Comparison of ENCODE assay signal across 24 cellular contexts in the genomic region with DNA sequence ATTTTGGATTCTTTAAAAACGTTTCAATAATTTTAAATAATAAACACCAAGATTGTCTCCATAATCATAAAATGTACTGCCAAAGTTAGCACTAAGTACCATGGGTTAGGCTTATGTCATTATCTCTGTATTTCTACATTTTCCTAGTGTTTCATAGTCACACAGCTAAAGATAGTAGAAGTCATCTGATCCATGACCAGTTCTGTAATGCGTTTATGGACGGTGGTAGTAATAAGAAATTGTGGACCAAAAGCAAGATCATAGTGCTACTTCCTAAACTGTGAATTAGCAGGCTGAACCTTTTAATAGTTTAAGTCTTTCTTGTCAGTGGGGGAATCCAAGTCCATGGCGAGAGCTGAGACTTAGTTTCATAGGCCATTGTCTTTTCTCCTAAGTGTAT.
A peak's percentile ranks its signal among the peaks of the same experiment; 100 is the strongest.
DNase-seq lines count a peak whose midpoint lies in the region; ATAC-seq and TF ChIP-seq lines count a peak whose summit lies in the region.
"Had no signal": no experiment of that assay in that cellular context is flagged by ENCODE, and none has a peak within 500 bp of the region (broad histone marks: within the 10 kb centered on the region; RNA-seq: fewer than 3 reads in every experiment).

No MANE protein-coding gene starts in this region.

- no peaks in the 10 kb centered on the region for H4K20me1 ChIP-seq in smooth muscle cell (ENCODE audit: low read depth)

- H3K4me1 ChIP-seq in muscle layer of colon (ENCODE audit: insufficient read depth, low read length) (peaks cover 53% of the 10 kb centered on the region), smooth muscle cell (ENCODE audit: low read depth) (peaks cover 18% of the 10 kb centered on the region)
- H3K4me1 ChIP-seq in CD4-positive, alpha-beta memory T cell (ENCODE audit: insufficient read depth, low read length) = no peaks in the 10 kb centered on the region

- H3K4me3 ChIP-seq in muscle layer of colon (ENCODE audit: low read depth in 1 of 2, low read length in 2 of 2) (no peak overlapping the region), smooth muscle cell (no peak overlapping the region)
- no peak overlapping the region for H3K4me3 ChIP-seq in CD4-positive, alpha-beta memory T cell (ENCODE audit: low read length in 2 of 2)

- no peak overlapping the region for H3K4me3 Mint-ChIP-seq in chondrocyte (ENCODE audit: unreplicated experiment)
- H3K4me3 Mint-ChIP-seq in CD4-positive, alpha-beta memory T cell = no peak overlapping the region
- H3K4me3 Mint-ChIP-seq: activated CD8-positive, alpha-beta T cell treated with anti-CD3 and anti-CD28 coated beads for 36 hours; activated naive CD8-positive, alpha-beta T cell; effector memory CD8-positive, alpha-beta T cell; type B pancreatic cell had no signal

- ATAC-seq in SK-N-SH treated with all-trans-retinoic acid at 6 μM for 48 hours = no peak
- ATAC-seq: activated CD8-positive, alpha-beta T cell treated with anti-CD3 and anti-CD28 coated beads for 36 hours; effector memory CD8-positive, alpha-beta T cell; esophagus mucosa; HepG2 had no signal

- H3K36me3 Mint-ChIP-seq in chondrocyte (ENCODE audit: low read depth) = no peaks in the 10 kb centered on the region
- H3K36me3 Mint-ChIP-seq in CD4-positive, alpha-beta memory T cell = no peaks in the 10 kb centered on the region
- H3K36me3 Mint-ChIP-seq: type B pancreatic cell had no signal

- POLR2A ChIA-PET in CD4-positive, alpha-beta memory T cell (lab: Charles Lee; ENCODE audit: partially characterized antibody) = no interaction called here
- POLR2A ChIA-PET in RWPE1 (lab: Yijun Ruan, JAX; ENCODE audit: low non-redundant PET) = no interaction called here

- H3F3A ChIP-seq in smooth muscle cell (ENCODE audit: low read depth) = peaks cover 24% of the 10 kb centered on the region

- DNase-seq in chondrocyte (ENCODE audit: low spot score) (no peak), smooth muscle cell (lab: John Stamatoyannopoulos, UW; ENCODE audit: unreplicated experiment) (no peak), RWPE1 (ENCODE audit: low spot score) (no peak), T-helper 1 cell (no peak)
- DNase-seq in CD4-positive, alpha-beta memory T cell = no peak
- no peak for DNase-seq in activated CD4-positive, alpha-beta T cell treated with anti-CD3 and anti-CD28 coated beads for 1 hour
- DNase-seq: activated CD8-positive, alpha-beta T cell treated with anti-CD3 and anti-CD28 coated beads for 36 hours; effector memory CD8-positive, alpha-beta T cell; H7; kidney; NCI-H1092; NCI-H1930; NCI-H2227 treated with DMSO at 0.1 percent for 48 hours; NCI-H748 treated with DMSO at 0.1 percent for 48 hours; retina; stimulated activated naive CD4-positive, alpha-beta T cell treated with Interleukin-2 at 50 U/mL for 16 hours; SW 1271 had no signal

- peak overlapping the region; percentile 93 for H3K27ac Mint-ChIP-seq in chondrocyte (ENCODE audit: unreplicated experiment)
- H3K27ac Mint-ChIP-seq in CD4-positive, alpha-beta memory T cell = no peak overlapping the region
- H3K27ac Mint-ChIP-seq: activated CD8-positive, alpha-beta T cell treated with anti-CD3 and anti-CD28 coated beads for 36 hours; activated naive CD8-positive, alpha-beta T cell; effector memory CD8-positive, alpha-beta T cell had no signal

- intact Hi-C loops in CD4-positive, alpha-beta memory T cell (cut with micrococcal nuclease) = no loop called here

- peak overlapping the region; percentile 44 for H2AFZ ChIP-seq in smooth muscle cell (ENCODE audit: low read depth)

- TF ChIP-seq CTCF in chondrocyte (IDR thresholded peaks at IDR 0.05) (no peak), smooth muscle cell (IDR thresholded peaks at IDR 0.05; ENCODE audit: borderline replicate concordance, insufficient read depth, poor library complexity, severe bottlenecking) (no peak), RWPE1 (conservative IDR thresholded peaks at IDR 0.05; ENCODE audit: low read depth) (no peak)

- H3K27ac ChIP-seq in muscle layer of colon (ENCODE audit: low read depth, low read length) (peak overlapping the region; percentile 16), smooth muscle cell (ENCODE audit: low read depth) (peak overlapping the region; percentile 63), RWPE1 (no peak overlapping the region)
- H3K27ac ChIP-seq in CD4-positive, alpha-beta memory T cell (ENCODE audit: low read depth, low read length) = no peak overlapping the region
- H3K27ac ChIP-seq: neutrophil had no signal

- no peaks in the 10 kb centered on the region for H3K27me3 ChIP-seq in muscle layer of colon (ENCODE audit: control insufficient read depth in 1 of 2, insufficient read depth in 2 of 2, low read length in 2 of 2)
- no peaks in the 10 kb centered on the region for H3K27me3 ChIP-seq in smooth muscle cell (ENCODE audit: low read depth)
- H3K27me3 ChIP-seq in CD4-positive, alpha-beta memory T cell (ENCODE audit: insufficient read depth, low read length) = no peaks in the 10 kb centered on the region
- H3K27me3 ChIP-seq: neutrophil had no signal

- WGBS in smooth muscle cell (ENCODE audit: low lambda C conversion rate) = 57% methylated on average over 4 of the region's 4 CpGs

- no peaks in the 10 kb centered on the region for H3K36me3 ChIP-seq in muscle layer of colon (ENCODE audit: insufficient read depth, low read length)
- no peaks in the 10 kb centered on the region for H3K36me3 ChIP-seq in smooth muscle cell (ENCODE audit: low read depth)
- H3K36me3 ChIP-seq in CD4-positive, alpha-beta memory T cell (ENCODE audit: insufficient read depth, low read length) = no peaks in the 10 kb centered on the region
- H3K36me3 ChIP-seq: neutrophil had no signal

- no peaks in the 10 kb centered on the region for H3K9me3 ChIP-seq in muscle layer of colon (ENCODE audit: low read length)
- H3K9me3 ChIP-seq in smooth muscle cell (replicated peaks; ENCODE audit: low read depth) = no peaks in the 10 kb centered on the region
- no peaks in the 10 kb centered on the region for H3K9me3 ChIP-seq in CD4-positive, alpha-beta memory T cell (ENCODE audit: control insufficient read depth in 1 of 2, low read length in 2 of 2)
- H3K9me3 ChIP-seq: neutrophil had no signal

- H3K9me3 Mint-ChIP-seq in chondrocyte (ENCODE audit: low read depth) = no peaks in the 10 kb centered on the region
- peaks cover 0 to 3% (median 0%) of the 10 kb centered on the region in 8 donors for H3K9me3 Mint-ChIP-seq in CD4-positive, alpha-beta memory T cell
- H3K9me3 Mint-ChIP-seq: activated CD8-positive, alpha-beta T cell treated with anti-CD3 and anti-CD28 coated beads for 36 hours; type B pancreatic cell had no signal

- H3K4me1 Mint-ChIP-seq in chondrocyte (ENCODE audit: low read depth) = peaks cover 71% of the 10 kb centered on the region
- no peaks in the 10 kb centered on the region for H3K4me1 Mint-ChIP-seq in CD4-positive, alpha-beta memory T cell

- H3K9ac ChIP-seq in muscle layer of colon (ENCODE audit: low read length) = no peak overlapping the region
- no peak overlapping the region for H3K9ac ChIP-seq in smooth muscle cell (ENCODE audit: low read depth)

- H3K27me3 Mint-ChIP-seq in chondrocyte (ENCODE audit: low read depth) = no peaks in the 10 kb centered on the region
- peaks cover 2 to 5% of the 10 kb centered on the region in 2 donors for H3K27me3 Mint-ChIP-seq in CD4-positive, alpha-beta memory T cell
- H3K27me3 Mint-ChIP-seq: activated CD8-positive, alpha-beta T cell treated with anti-CD3 and anti-CD28 coated beads for 36 hours; activated naive CD8-positive, alpha-beta T cell; effector memory CD8-positive, alpha-beta T cell; type B pancreatic cell had no signal

- CTCF ChIA-PET in CD4-positive, alpha-beta memory T cell (lab: Charles Lee; ENCODE audit: partially characterized antibody) = no interaction called here
- CTCF ChIA-PET in RWPE1 (lab: Yijun Ruan, JAX) = interaction anchor here (2.3 kb wide), 1 partner anchor 217 kb away, joined by 11 read pairs; no protein-coding TSS in a partner anchor

- H3K79me2 ChIP-seq in smooth muscle cell (ENCODE audit: low read depth) = no peaks in the 10 kb centered on the region

- H3K4me2 ChIP-seq in smooth muscle cell = peak overlapping the region; percentile 45

TF ChIP-seq in SK-N-SH treated with all-trans-retinoic acid at 6 μM for 48 hours, 23 proteins besides CTCF, POLR2A, EP300 and RAD21:
- no peak for TF ChIP-seq GLIS3 (CRISPR knock-in tag; IDR thresholded peaks at IDR 0.05)
- TF ChIP-seq CSDC2 (CRISPR knock-in tag; IDR thresholded peaks at IDR 0.05) = 0 out of 2 replicates have a peak, but pooled peaks have one; percentile 32
- TF ChIP-seq ISL1 (CRISPR knock-in tag; IDR thresholded peaks at IDR 0.05) = peak; percentile 11

Comparison
In these comparisons a context has a peak if more than half of its experiments do, and no peak if none do; other contexts are left out.
1. H3K27ac ChIP-seq: peak in muscle layer of colon (single experiment) and smooth muscle cell (single experiment); none in CD4-positive, alpha-beta memory T cell (single experiment) and RWPE1 (single experiment).